ENCODE assay signal across 24 cellular contexts in genomic region chr22:47698906-47699305, GRCh38.
"Had no signal": no experiment of that assay in that cellular context is flagged by ENCODE, and none has a peak within 500 bp of the region (broad histone marks: within the 10 kb centered on the region; RNA-seq: fewer than 3 reads in every experiment).

No MANE protein-coding gene starts in this region.

- H3K27ac ChIP-seq: adrenal gland, body of pancreas, foreskin keratinocyte, gastrocnemius medialis, heart right ventricle, VCaP had no signal

- DNase-seq: activated CD4-positive, alpha-beta memory T cell treated with anti-CD3 and anti-CD28 coated beads for 36 hours; activated CD4-positive, alpha-beta T cell treated with anti-CD3 and anti-CD28 coated beads for 1 hour; activated CD4-positive, alpha-beta T cell treated with anti-CD3 and anti-CD28 coated beads for 4 hours; activated CD4-positive, alpha-beta T cell treated with anti-CD3 and anti-CD28 coated beads, Interleukin-2, amount 50 U/mL, for 1 hour; activated CD8-positive, alpha-beta memory T cell treated with anti-CD3 and anti-CD28 coated beads, Interleukin-2, amount 10 ng/mL, durations not matched to agents 7 days and 5 days; activated CD8-positive, alpha-beta memory T cell treated with anti-CD3 and anti-CD28 coated beads, Interleukin-2, amount 50 U/mL, for 4 hours; activated CD8-positive, alpha-beta T cell treated with anti-CD3 and anti-CD28 coated beads, Interleukin-2, amount 10 ng/mL, durations not matched to agents 7 days and 5 days; activated effector memory CD4-positive, alpha-beta T cell treated with anti-CD3 and anti-CD28 coated beads, Interleukin-2, amount 50 U/mL, for 16 hours; activated naive CD4-positive, alpha-beta T cell treated with anti-CD3 and anti-CD28 coated beads for 36 hours; activated naive CD8-positive, alpha-beta T cell treated with anti-CD3 and anti-CD28 coated beads for 36 hours; activated naive CD8-positive, alpha-beta T cell treated with anti-CD3 and anti-CD28 coated beads, Interleukin-2, amount 50 U/mL, for 24 hours; activated T-cell treated with anti-CD3 and anti-CD28 coated beads, Interleukin-2, amount 50 U/mL, for 1 hour; activated T-cell treated with anti-CD3 and anti-CD28 coated beads, Interleukin-2, amount 50 U/mL, for 48 hours; amygdala; aorta; body of pancreas; caudate nucleus; effector CD8-positive, alpha-beta T cell; foreskin keratinocyte; gastrocnemius medialis; heart right ventricle; T-helper 2 cell had no signal

- H3K36me3 ChIP-seq: adrenal gland, gastrocnemius medialis, heart right ventricle had no signal

- H3K9me3 ChIP-seq: adrenal gland, body of pancreas, gastrocnemius medialis had no signal

- H3K4me3 ChIP-seq: adrenal gland, body of pancreas, gastrocnemius medialis, heart right ventricle had no signal

- H3K27me3 ChIP-seq: adrenal gland, foreskin keratinocyte, gastrocnemius medialis had no signal

- H3K4me1 ChIP-seq: adrenal gland, body of pancreas, foreskin keratinocyte, gastrocnemius medialis, heart right ventricle had no signal
